ENCODE assay signal across 22 cellular contexts in the genomic region with DNA sequence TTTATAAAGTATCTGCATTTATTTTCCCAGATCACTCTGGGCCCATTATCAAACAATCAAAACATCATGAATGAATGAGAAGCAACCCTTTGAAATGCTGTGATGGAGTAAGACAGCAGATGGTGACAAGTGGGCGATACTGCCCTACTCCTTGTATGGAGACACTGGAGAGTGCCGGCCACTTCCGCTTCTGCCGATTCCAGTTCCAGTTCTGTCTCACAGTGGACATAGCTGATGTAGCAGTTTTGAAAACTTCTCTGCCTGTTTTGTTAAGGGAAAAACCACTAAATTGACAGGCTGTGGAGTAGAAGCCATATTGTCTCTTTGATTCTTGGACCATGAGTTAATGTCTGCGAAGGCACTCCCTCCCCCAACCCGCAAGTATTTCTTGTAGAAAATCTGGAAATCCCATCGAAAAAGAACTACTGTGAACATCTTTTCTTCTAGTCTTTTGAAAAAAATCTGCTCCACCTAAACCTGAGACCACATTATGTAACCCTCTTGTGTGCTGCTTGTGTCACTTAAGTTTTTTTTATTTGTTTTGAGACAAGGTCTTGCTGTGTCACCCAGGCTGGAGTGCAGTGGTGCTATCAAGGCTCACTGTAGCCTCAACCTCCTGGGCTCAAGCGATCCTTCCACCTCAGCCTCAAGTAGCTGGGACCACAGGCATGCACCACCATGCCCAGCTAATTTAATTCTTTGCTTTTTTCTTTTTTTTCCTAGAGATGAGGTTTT.
A peak's percentile ranks its signal among the peaks of the same experiment; 100 is the strongest.
DNase-seq lines count a peak whose midpoint lies in the region; ATAC-seq and TF ChIP-seq lines count a peak whose summit lies in the region.
"Had no signal": no experiment of that assay in that cellular context is flagged by ENCODE, and none has a peak within 500 bp of the region (broad histone marks: within the 10 kb centered on the region; RNA-seq: fewer than 3 reads in every experiment).

No MANE protein-coding gene starts in this region.

- intact Hi-C loops in IMR-90 (cut with micrococcal nuclease) (no loop called here), right cardiac atrium (cut with DNase I) (no loop called here)

- peaks cover 1% of the 10 kb centered on the region; the same call in 1 of the 2 replicates for H3K9me3 ChIP-seq in IMR-90 (ENCODE audit: control insufficient read depth, insufficient read depth, low read length)
- no peaks in the 10 kb centered on the region for H3K9me3 ChIP-seq in T-helper 17 cell (ENCODE audit: control insufficient read depth, low read length, poor library complexity, severe bottlenecking)
- no peaks in the 10 kb centered on the region for H3K9me3 ChIP-seq in right cardiac atrium (ENCODE audit: control insufficient read depth, low read length)
- H3K9me3 ChIP-seq in osteoblast (ENCODE audit: low read depth, low read length): no peaks in the 10 kb centered on the region
- H3K9me3 ChIP-seq: neutrophil, tibial artery had no signal

- dilution Hi-C loops in IMR-90 (cut with HindIII; ENCODE audit: low sequenced_read_pairs, unreplicated experiment): loop anchor here (25.0 kb wide), 1 partner anchor 190 kb away; no protein-coding TSS in a partner anchor

- no peaks in the 10 kb centered on the region for H4K20me1 ChIP-seq in IMR-90 (ENCODE audit: insufficient read depth, low read length)
- H4K20me1 ChIP-seq in osteoblast (ENCODE audit: insufficient read depth, low read length): no peaks in the 10 kb centered on the region

- H3K23ac ChIP-seq in IMR-90 (ENCODE audit: low read depth, low read length): no peak overlapping the region; the same call in 1 of the 2 replicates

- 94% methylated on average over 7 of the region's 8 CpGs; no CpG with 5 or more reads in 1 of the 2 experiments for WGBS in IMR-90 (ENCODE audit: extremely low coverage in 2 of 2, insufficient read length in 1 of 2), 2 experiments
- WGBS in right cardiac atrium: 56% methylated on average over 7 of the region's 8 CpGs

- no peak for TF ChIP-seq RAD21 in IMR-90 (IDR thresholded peaks at IDR 0.05; ENCODE audit: low read length)

- H3K27ac Mint-ChIP-seq in T-helper 17 cell: peak overlapping the region; percentile 68

- CTCF ChIA-PET in IMR-90 (lab: Yijun Ruan, JAX): no interaction called here

- in situ Hi-C loops in IMR-90 (cut with MboI; ENCODE audit: low sequenced_read_pairs): no loop called here

- H4K8ac ChIP-seq in IMR-90 (ENCODE audit: low read depth in 2 of 2, low read length in 2 of 2): no peak overlapping the region

- peaks cover 12% of the 10 kb centered on the region for H3K4me1 Mint-ChIP-seq in T-helper 17 cell
- H3K4me1 Mint-ChIP-seq: CD8-positive, alpha-beta memory T cell had no signal

- ATAC-seq in IMR-90 (ENCODE audit: low read depth) (no peak), T-helper 17 cell (no peak), right cardiac atrium (peak; percentile 67 to 69), GM18505 (IDR thresholded peaks at IDR 0.05; ENCODE audit: unreplicated experiment) (no peak), GM19452 (IDR thresholded peaks at IDR 0.05; ENCODE audit: unreplicated experiment) (no peak)

- POLR2A ChIA-PET in IMR-90 (lab: Charles Lee; ENCODE audit: unreplicated experiment): no interaction called here

- H3K9me1 ChIP-seq in IMR-90 (ENCODE audit: insufficient read depth, low read length): peaks cover 20% of the 10 kb centered on the region

- peak overlapping the region; percentile 84; the same call in 1 of the 2 replicates for H2AK5ac ChIP-seq in IMR-90 (ENCODE audit: low read depth, low read length)

- H3K27me3 ChIP-seq in IMR-90 (ENCODE audit: control insufficient read depth, insufficient read depth, low read length) (no peaks in the 10 kb centered on the region), right cardiac atrium (ENCODE audit: control insufficient read depth, insufficient read depth) (no peaks in the 10 kb centered on the region), osteoblast (ENCODE audit: insufficient read depth, low read length) (no peaks in the 10 kb centered on the region)
- H3K27me3 ChIP-seq: cardiac muscle cell, neutrophil, tibial artery had no signal

- H3K4me3 ChIP-seq in IMR-90 (ENCODE audit: insufficient read depth, low read depth, low read length) (no peak overlapping the region), right cardiac atrium (ENCODE audit: low read length) (no peak overlapping the region), osteoblast (ENCODE audit: insufficient read depth, low read length) (peak overlapping the region; percentile 41)
- H3K4me3 ChIP-seq: cardiac muscle cell, tibial artery had no signal

- H3K27me3 Mint-ChIP-seq in T-helper 17 cell: no peaks in the 10 kb centered on the region

- H3K4ac ChIP-seq in IMR-90 (ENCODE audit: low read depth, low read length): no peak overlapping the region

- no peak overlapping the region for H2AK9ac ChIP-seq in IMR-90 (replicated peaks; ENCODE audit: low read depth, low read length, poor library complexity)

- H3K36me3 Mint-ChIP-seq in T-helper 17 cell (ENCODE audit: low read depth): peaks cover 4% of the 10 kb centered on the region
- H3K36me3 Mint-ChIP-seq: CD8-positive, alpha-beta memory T cell had no signal

- H4K91ac ChIP-seq in IMR-90 (ENCODE audit: insufficient read depth, low read depth, low read length): peak overlapping the region; percentile 31; the same call in 1 of the 2 replicates

- H3K27ac ChIP-seq in IMR-90 (ENCODE audit: insufficient read depth, low read length): no peak overlapping the region
- no peak overlapping the region for H3K27ac ChIP-seq in right cardiac atrium (ENCODE audit: low read length)
- peak overlapping the region; percentile 17 for H3K27ac ChIP-seq in osteoblast (ENCODE audit: low read depth, low read length)
- H3K27ac ChIP-seq: cardiac muscle cell, neutrophil, tibial artery had no signal

- H3K4me1 ChIP-seq in IMR-90 (ENCODE audit: control insufficient read depth, insufficient read depth, low read length): peaks cover 12% of the 10 kb centered on the region
- H3K4me1 ChIP-seq in right cardiac atrium (ENCODE audit: control insufficient read depth, insufficient read depth, low read length): peaks cover 3% of the 10 kb centered on the region
- peaks cover 19% of the 10 kb centered on the region for H3K4me1 ChIP-seq in osteoblast (ENCODE audit: insufficient read depth, low read length)

- no peak for TF ChIP-seq CTCF in IMR-90 (conservative IDR thresholded peaks at IDR 0.05; ENCODE audit: low read depth, low read length)
- no peak for TF ChIP-seq CTCF in osteoblast (IDR thresholded peaks at IDR 0.05; ENCODE audit: extremely low read depth, low read depth, low read length)

- H3K18ac ChIP-seq in IMR-90 (ENCODE audit: low read depth, low read length): no peak overlapping the region

- no peak overlapping the region for H3K9ac ChIP-seq in IMR-90 (ENCODE audit: low read depth, low read length)

- peaks cover 2% of the 10 kb centered on the region for H3K79me2 ChIP-seq in osteoblast (ENCODE audit: insufficient read depth, low read length)

- BruUV-seq in IMR-90 (replicated peaks; lab: Mats Ljungman, UMichigan): no TSS peak

- DNase-seq in IMR-90: no peak
- DNase-seq in T-helper 17 cell: no peak
- DNase-seq in right cardiac atrium: peak in 2 of 3 donors; percentile 62 to 66
- no peak for DNase-seq in osteoblast (ENCODE audit: insufficient read length, low spot score, missing footprints)
- DNase-seq in central memory CD4-positive, alpha-beta T cell: no peak
- no peak for DNase-seq in DMS 273 treated with DMSO at 0.1 percent for 48 hours (lab: John Stamatoyannopoulos, UW)
- DNase-seq: activated CD4-positive, alpha-beta T cell treated with anti-CD3 and anti-CD28 coated beads for 1 hour; activated naive CD4-positive, alpha-beta T cell treated with Interleukin-2 at 50 U/mL for 16 hours; activated T-cell treated with anti-CD3 and anti-CD28 coated beads, Interleukin-2, amount 50 U/mL, for 1 hour; amniotic stem cell; CD8-positive, alpha-beta memory T cell; dermis blood vessel endothelial cell; NCI-H1092; NCI-H2081; stimulated activated CD4-positive, alpha-beta T cell treated with anti-CD3 and anti-CD28 coated beads, Interleukin-4, amount 100 ng/mL, for 1 hour; stimulated activated naive CD4-positive, alpha-beta T cell treated with Interleukin-2 at 50 U/mL for 16 hours; SW 1271; tibial artery had no signal

- H2BK15ac ChIP-seq in IMR-90 (ENCODE audit: low read depth, low read length): peak overlapping the region; percentile 27; the same call in 1 of the 3 replicates

- H3K4me2 ChIP-seq in IMR-90 (ENCODE audit: low read depth, low read length) (no peak overlapping the region), osteoblast (ENCODE audit: insufficient read depth, low read length) (peak overlapping the region; percentile 61)

- peaks cover 18 to 42% of the 10 kb centered on the region in 2 experiments for H3K79me1 ChIP-seq in IMR-90 (ENCODE audit: low read depth in 1 of 2, low read length in 2 of 2)

- no peak overlapping the region for H4K5ac ChIP-seq in IMR-90 (ENCODE audit: low read depth, low read length)

- H3K4me3 Mint-ChIP-seq in T-helper 17 cell: no peak overlapping the region
- H3K4me3 Mint-ChIP-seq: CD8-positive, alpha-beta memory T cell had no signal

- no peak for TF ChIP-seq POLR2A in IMR-90 (IDR thresholded peaks at IDR 0.05; ENCODE audit: low read depth, low read length)
- TF ChIP-seq POLR2A in GM18505 (IDR thresholded peaks at IDR 0.05; ENCODE audit: borderline replicate concordance, extremely low read depth, insufficient read depth, insufficient read length): no peak

- H2BK120ac ChIP-seq in IMR-90 (ENCODE audit: low read depth, low read length): peak overlapping the region; percentile 52

- H3K56ac ChIP-seq in IMR-90 (ENCODE audit: extremely low read depth, insufficient read depth, low read length): no peak overlapping the region

- H2BK20ac ChIP-seq in IMR-90 (ENCODE audit: low read depth, low read length): peak overlapping the region; percentile 18; the same call in 1 of the 2 replicates

- H3K14ac ChIP-seq in IMR-90 (replicated peaks; ENCODE audit: low read depth, low read length): no peak overlapping the region; the same call in 1 of the 2 replicates

- H2BK5ac ChIP-seq in IMR-90 (ENCODE audit: low read depth, low read length, poor library complexity, severe bottlenecking): no peak overlapping the region

- H3K36me3 ChIP-seq in IMR-90 (ENCODE audit: control insufficient read depth, insufficient read depth, low read length) (peaks cover 4% of the 10 kb centered on the region), osteoblast (ENCODE audit: insufficient read depth, low read length) (no peaks in the 10 kb centered on the region)
- H3K36me3 ChIP-seq: neutrophil, tibial artery had no signal

- H2AFZ ChIP-seq in IMR-90 (replicated peaks; ENCODE audit: low read length, poor library complexity) (no peak overlapping the region), osteoblast (ENCODE audit: low read length) (peak overlapping the region; percentile 48)

TF ChIP-seq in IMR-90, 13 proteins besides CTCF, POLR2A, EP300 and RAD21:
- TF ChIP-seq RFX5 (IDR thresholded peaks at IDR 0.05; ENCODE audit: low read depth, low read length): no peak

Comparison
In these comparisons a context has a peak if more than half of its experiments do, and no peak if none do; other contexts are left out.
1. ATAC-seq: peak in right cardiac atrium (2 of 2); none in IMR-90 (single experiment), T-helper 17 cell (single experiment), GM18505 (single experiment) and GM19452 (single experiment).
2. DNase-seq: peak in right cardiac atrium (2 of 3); none in IMR-90 (single experiment), T-helper 17 cell (0 of 3), osteoblast (single experiment), central memory CD4-positive, alpha-beta T cell (single experiment) and DMS 273 treated with DMSO at 0.1 percent for 48 hours (single experiment).